In genomic region chr5:178216779-178217178, GRCh38 we compare ENCODE assay signal across 17 cellular contexts. TPM values are rescaled to one million over a fixed set of nuclear protein-coding genes. Genes with fewer than 3 reads are reported as not detected.
"Had no signal": no experiment of that assay in that cellular context is flagged by ENCODE, and none has a peak within 500 bp of the region (broad histone marks: within the 10 kb centered on the region; RNA-seq: fewer than 3 reads in every experiment).

No MANE protein-coding gene starts in this region.

- H3K27me3 Mint-ChIP-seq: activated CD4-positive, alpha-beta memory T cell treated with anti-CD3 and anti-CD28 coated beads, Interleukin-2, amount 10 ng/mL, durations not matched to agents 7 days and 5 days; activated naive CD8-positive, alpha-beta T cell treated with anti-CD3 and anti-CD28 coated beads, Interleukin-2, amount 10 ng/mL, durations not matched to agents 7 days and 5 days; memory B cell had no signal

- H3K9me3 Mint-ChIP-seq: activated CD4-positive, alpha-beta memory T cell treated with anti-CD3 and anti-CD28 coated beads, Interleukin-2, amount 10 ng/mL, durations not matched to agents 7 days and 5 days; activated naive CD8-positive, alpha-beta T cell treated with anti-CD3 and anti-CD28 coated beads, Interleukin-2, amount 10 ng/mL, durations not matched to agents 7 days and 5 days; memory B cell; T-helper 2 cell treated with Interferon-gamma antibody and Interleukin-4, amounts not matched to agents 5 μg/mL and 100 μg/mL, for 36 hours had no signal

- H3K27ac Mint-ChIP-seq: activated naive CD8-positive, alpha-beta T cell treated with anti-CD3 and anti-CD28 coated beads, Interleukin-2, amount 10 ng/mL, durations not matched to agents 7 days and 5 days had no signal

- H3K9me3 ChIP-seq: breast epithelium, heart left ventricle, left lung, right atrium auricular region, SJCRH30, suprapubic skin, upper lobe of right lung had no signal

- H3K4me3 Mint-ChIP-seq: activated CD4-positive, alpha-beta memory T cell treated with anti-CD3 and anti-CD28 coated beads, Interleukin-2, amount 10 ng/mL, durations not matched to agents 7 days and 5 days; activated naive CD8-positive, alpha-beta T cell treated with anti-CD3 and anti-CD28 coated beads, Interleukin-2, amount 10 ng/mL, durations not matched to agents 7 days and 5 days; memory B cell; T-helper 2 cell treated with Interferon-gamma antibody and Interleukin-4, amounts not matched to agents 5 μg/mL and 100 μg/mL, for 36 hours had no signal

- DNase-seq: activated CD4-positive, alpha-beta memory T cell treated with anti-CD3 and anti-CD28 coated beads, Interleukin-2, amount 10 ng/mL, durations not matched to agents 7 days and 5 days; activated CD4-positive, alpha-beta T cell treated with anti-CD3 and anti-CD28 coated beads for 1 hour; activated naive CD8-positive, alpha-beta T cell treated with anti-CD3 and anti-CD28 coated beads, Interleukin-2, amount 10 ng/mL, durations not matched to agents 7 days and 5 days; effector CD4-positive, alpha-beta T cell; foreskin melanocyte; SJCRH30; upper lobe of right lung had no signal

- H3K4me3 ChIP-seq: breast epithelium, heart left ventricle, left lung, right atrium auricular region, SJCRH30, skin epidermis, suprapubic skin, upper lobe of right lung had no signal

- ATAC-seq: heart left ventricle, left lung had no signal

- H3K4me1 ChIP-seq: right atrium auricular region, SJCRH30, upper lobe of right lung had no signal

- H3K27ac ChIP-seq: breast epithelium, heart left ventricle, right atrium auricular region, SJCRH30, suprapubic skin, upper lobe of right lung had no signal

- H3K27me3 ChIP-seq: breast epithelium, heart left ventricle, left lung, right atrium auricular region, SJCRH30, suprapubic skin, upper lobe of right lung had no signal

RNA-seq across cellular contexts. Expression of gene GMCL2, which starts 29.6 kb away (rescaled TPM):
- total RNA-seq: activated CD4-positive, alpha-beta memory T cell treated with anti-CD3 and anti-CD28 coated beads, Interleukin-2, amount 10 ng/mL, durations not matched to agents 7 days and 5 days; activated naive CD8-positive, alpha-beta T cell treated with anti-CD3 and anti-CD28 coated beads, Interleukin-2, amount 10 ng/mL, durations not matched to agents 7 days and 5 days; aorta; breast epithelium; endothelial cell of umbilical vein; heart left ventricle; left lung; right atrium auricular region; SJCRH30; upper lobe of right lung had no signal
- polyA plus RNA-seq: aorta, endothelial cell of umbilical vein, heart left ventricle had no signal
